ENCODE assay signal across 8 cellular contexts in the genomic region with DNA sequence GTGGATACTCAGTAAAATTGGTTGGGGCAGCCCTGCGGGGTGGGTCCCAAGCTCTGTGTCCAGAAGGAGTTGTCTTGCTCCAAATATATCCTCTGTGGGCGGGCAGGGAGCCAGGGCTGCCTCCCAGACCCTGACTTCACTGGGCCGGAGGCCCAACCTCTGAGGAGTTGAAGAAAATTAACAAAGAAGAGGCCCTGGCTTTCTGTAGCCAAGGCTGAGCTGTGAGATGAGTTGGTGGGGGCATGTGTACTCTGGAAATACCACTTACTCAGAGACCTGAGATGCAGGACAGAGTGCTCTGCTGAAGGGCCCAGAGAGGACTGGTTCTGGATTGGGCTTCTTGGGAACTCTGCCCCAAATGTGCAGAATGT.
DNase-seq lines count a peak whose midpoint lies in the region; ATAC-seq, FAIRE-seq and TF ChIP-seq lines count a peak whose summit lies in the region.

No MANE protein-coding gene starts in this region.

- POLR2A ChIA-PET in HepG2 (lab: Yijun Ruan, JAX) = interaction anchor here (1.0 to 3.5 kb wide), 6 partner anchors 8 to 560 kb away, joined by 3 to 23 read pairs (median 4); a partner anchor contains a TSS

- no peak overlapping the region for H2AFZ ChIP-seq in HepG2 (ENCODE audit: low read length)

- H3K9me3 ChIP-seq in breast epithelium (no peaks in the 10 kb centered on the region), HepG2 (ENCODE audit: low read length) (no peaks in the 10 kb centered on the region), tibial nerve (no peaks in the 10 kb centered on the region)

- H3K4me3 Mint-ChIP-seq in activated T-cell treated with anti-CD3 and anti-CD28 coated beads, Interleukin-2, amount 50 U/mL, for 4 hours = peak overlapping the region; percentile 24

- no peak for DNase-seq in activated T-cell treated with anti-CD3 and anti-CD28 coated beads, Interleukin-2, amount 50 U/mL, for 4 hours
- no peak for DNase-seq in activated T-cell treated with anti-CD3 and anti-CD28 coated beads, Interleukin-2, amount 50 U/mL, for 48 hours
- DNase-seq in breast epithelium (ENCODE audit: low spot score in 2 of 2) (peak; percentile 68 to 71), HepG2 (ENCODE audit: low spot score) (no peak), tibial nerve (ENCODE audit: low spot score in 2 of 2) (peak; percentile 89), NCI-H510A treated with DMSO at 0.1 percent for 48 hours (lab: John Stamatoyannopoulos, UW) (no peak)

- TF ChIP-seq EP300 in HepG2 (IDR thresholded peaks at IDR 0.05; ENCODE audit: low read depth in 2 of 2, low read length in 2 of 2) = no peak
- TF ChIP-seq EP300 in HepG2 (CRISPR knock-in tag; IDR thresholded peaks at IDR 0.05; ENCODE audit: borderline replicate concordance) = no peak
- TF ChIP-seq EP300 in tibial nerve (IDR thresholded peaks at IDR 0.05) = peak in 1 of 2 donors; percentile 16

- no peaks in the 10 kb centered on the region for H3K27me3 Mint-ChIP-seq in activated T-cell treated with anti-CD3 and anti-CD28 coated beads, Interleukin-2, amount 50 U/mL, for 4 hours (ENCODE audit: low read depth)

- TF ChIP-seq CTCF in breast epithelium (IDR thresholded peaks at IDR 0.05) = no peak
- TF ChIP-seq CTCF in HepG2 (CRISPR knock-in tag; IDR thresholded peaks at IDR 0.05) = no peak
- no peak for TF ChIP-seq CTCF in tibial nerve (IDR thresholded peaks at IDR 0.05)

- no peaks in the 10 kb centered on the region for H3K36me3 ChIP-seq in breast epithelium
- H3K36me3 ChIP-seq in HepG2 (replicated peaks in 1 of 2; ENCODE audit: control insufficient read depth in 1 of 2, insufficient read depth in 2 of 2, low read length in 2 of 2) = no peaks in the 10 kb centered on the region
- H3K36me3 ChIP-seq in tibial nerve = no peaks in the 10 kb centered on the region

- TF ChIP-seq RAD21 in HepG2 (CRISPR knock-in tag; IDR thresholded peaks at IDR 0.05) = no peak

- no TSS peak for BruUV-seq in HepG2 (replicated peaks; lab: Mats Ljungman, UMichigan)

- no peak for ATAC-seq in activated T-cell treated with anti-CD3 and anti-CD28 coated beads, Interleukin-2, amount 50 U/mL, for 4 hours
- ATAC-seq in HepG2 (no peak), GM21717 (IDR thresholded peaks at IDR 0.05; ENCODE audit: unreplicated experiment) (no peak), GM19467 (IDR thresholded peaks at IDR 0.05; ENCODE audit: unreplicated experiment) (no peak)

- intact Hi-C loops in breast epithelium (cut with DNase I; ENCODE audit: low total_unique reads) (no loop called here), HepG2 (cut with micrococcal nuclease; ENCODE audit: unreplicated experiment) (no loop called here)

- H3K79me2 ChIP-seq in HepG2 (ENCODE audit: insufficient read depth, low read length) = peaks cover 20% of the 10 kb centered on the region

- H3K9ac ChIP-seq in HepG2 (ENCODE audit: insufficient read depth, low read depth, low read length) = no peak overlapping the region

- in situ Hi-C loops in HepG2 (cut with HindIII; ENCODE audit: extremely low pct_ligation_motif_present, low pct_unique_long_range_greater_than_20kb) = loop anchor here (5.0 to 10.0 kb wide), 3 partner anchors 95 to 565 kb away; no protein-coding TSS in a partner anchor

- no peaks in the 10 kb centered on the region for H3K27me3 ChIP-seq in breast epithelium
- H3K27me3 ChIP-seq in HepG2 (ENCODE audit: control insufficient read depth in 1 of 2, insufficient read depth in 2 of 2, low read length in 2 of 2) = no peaks in the 10 kb centered on the region; a peak in 1 of 5 replicates
- no peaks in the 10 kb centered on the region for H3K27me3 ChIP-seq in tibial nerve

- H3K27ac ChIP-seq in breast epithelium (peak overlapping the region; percentile 90 to 96), HepG2 (ENCODE audit: extremely low read length, insufficient read depth, low read length) (no peak overlapping the region), tibial nerve (peak overlapping the region; percentile 31 to 95 (median 82))

- H3K4me2 ChIP-seq in HepG2 (ENCODE audit: low read depth, low read length) = peak overlapping the region; percentile 98; the same call in 1 of the 2 replicates

- FAIRE-seq in HepG2 (lab: Jason Lieb, UNC) = no peak

- CTCF ChIA-PET in HepG2 (lab: Yijun Ruan, JAX; ENCODE audit: low intra/inter-chr PET ratio, low total read pairs) = no interaction called here

- H3K4me1 ChIP-seq in breast epithelium (peaks cover 0 to 22% of the 10 kb centered on the region in 2 donors), HepG2 (ENCODE audit: insufficient read depth, low read length) (peaks cover 63% of the 10 kb centered on the region), tibial nerve (peaks cover 0 to 64% (median 35%) of the 10 kb centered on the region in 4 donors)

- H3K36me3 Mint-ChIP-seq in activated T-cell treated with anti-CD3 and anti-CD28 coated beads, Interleukin-2, amount 50 U/mL, for 4 hours (ENCODE audit: insufficient read depth) = peaks cover 5% of the 10 kb centered on the region

- H3K4me3 ChIP-seq in breast epithelium = no peak overlapping the region
- H3K4me3 ChIP-seq in HepG2 (replicated peaks in 1 of 3; ENCODE audit: insufficient read depth in 1 of 3, low read depth in 2 of 3, low read length in 3 of 3) = no peak overlapping the region; a peak in 1 of 6 replicates
- H3K4me3 ChIP-seq in tibial nerve = no peak overlapping the region

- no peaks in the 10 kb centered on the region for H3K9me3 Mint-ChIP-seq in activated T-cell treated with anti-CD3 and anti-CD28 coated beads, Interleukin-2, amount 50 U/mL, for 4 hours

- WGBS in HepG2 (ENCODE audit: low lambda C conversion rate) = 92% methylated on average over 3 of the region's 3 CpGs
- WGBS in tibial nerve, 2 donors = 13 to 24% methylated on average over 3 of the region's 3 CpGs

- no peak for TF ChIP-seq POLR2A in breast epithelium (IDR thresholded peaks at IDR 0.05)
- TF ChIP-seq POLR2A in HepG2 (IDR thresholded peaks at IDR 0.05; ENCODE audit: insufficient read depth in 1 of 2, low read depth in 2 of 2, low read length in 2 of 2) = no peak
- TF ChIP-seq POLR2A in tibial nerve (IDR thresholded peaks at IDR 0.05) = no peak

- peaks cover 47% of the 10 kb centered on the region for H3K4me1 Mint-ChIP-seq in activated T-cell treated with anti-CD3 and anti-CD28 coated beads, Interleukin-2, amount 50 U/mL, for 4 hours (ENCODE audit: low read depth)

- no peaks in the 10 kb centered on the region for H4K20me1 ChIP-seq in HepG2 (ENCODE audit: insufficient read depth, low read length)

TF ChIP-seq in HepG2, 621 proteins besides CTCF, POLR2A, EP300 and RAD21:
- no peak for TF ChIP-seq ZNF589 (CRISPR knock-in tag; conservative IDR thresholded peaks at IDR 0.05)
- TF ChIP-seq, protein P1, sequence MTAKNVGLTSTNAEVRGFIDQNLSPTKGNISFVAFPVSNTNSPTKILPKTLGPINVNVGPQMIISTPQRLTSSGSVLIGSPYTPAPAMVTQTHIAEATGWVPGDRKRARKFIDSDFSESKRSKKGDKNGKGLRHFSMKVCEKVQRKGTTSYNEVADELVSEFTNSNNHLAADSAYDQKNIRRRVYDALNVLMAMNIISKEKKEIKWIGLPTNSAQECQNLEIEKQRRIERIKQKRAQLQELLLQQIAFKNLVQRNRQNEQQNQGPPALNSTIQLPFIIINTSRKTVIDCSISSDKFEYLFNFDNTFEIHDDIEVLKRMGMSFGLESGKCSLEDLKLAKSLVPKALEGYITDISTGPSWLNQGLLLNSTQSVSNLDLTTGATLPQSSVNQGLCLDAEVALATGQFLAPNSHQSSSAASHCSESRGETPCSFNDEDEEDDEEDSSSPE (CRISPR knock-in tag; IDR thresholded peaks at IDR 0.05) = no peak
- no peak for TF ChIP-seq NR2F1 (CRISPR knock-in tag; IDR thresholded peaks at IDR 0.05)
- no peak for TF ChIP-seq RFX5 (IDR thresholded peaks at IDR 0.05; ENCODE audit: low read depth, low read length)
- no peak for TF ChIP-seq ZBTB3 (CRISPR knock-in tag; IDR thresholded peaks at IDR 0.05; ENCODE audit: borderline replicate concordance, low read depth)

Comparison
In these comparisons a context has a peak if more than half of its experiments do, and no peak if none do; other contexts are left out.
1. DNase-seq: peak in breast epithelium (2 of 2) and tibial nerve (2 of 2); none in activated T-cell treated with anti-CD3 and anti-CD28 coated beads, Interleukin-2, amount 50 U/mL, for 4 hours (single experiment), activated T-cell treated with anti-CD3 and anti-CD28 coated beads, Interleukin-2, amount 50 U/mL, for 48 hours (0 of 2), HepG2 (single experiment) and NCI-H510A treated with DMSO at 0.1 percent for 48 hours (single experiment).